In the genomic region with DNA sequence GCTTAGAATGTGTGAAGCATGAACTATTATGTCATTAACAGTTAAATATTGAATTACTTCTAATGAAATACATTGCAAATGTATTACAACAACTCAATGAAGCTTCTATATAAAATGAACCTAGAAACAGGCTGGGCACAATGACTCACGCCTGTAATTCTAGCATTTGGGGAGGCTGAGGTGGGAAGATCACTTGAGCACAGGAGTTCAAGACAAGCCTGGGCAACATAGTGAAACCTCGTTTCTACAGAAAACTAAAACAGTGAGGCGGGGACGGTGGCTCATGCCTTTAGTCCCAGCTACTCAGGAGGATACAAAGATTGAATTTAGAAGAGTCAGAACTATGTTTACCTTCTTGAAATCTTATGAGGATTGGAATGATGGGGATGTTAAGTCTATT, we compare ENCODE assay signal across 18 cellular contexts.
DNase-seq lines count a peak whose midpoint lies in the region; ATAC-seq, FAIRE-seq and TF ChIP-seq lines count a peak whose summit lies in the region.
"Had no signal": no experiment of that assay in that cellular context is flagged by ENCODE, and none has a peak within 500 bp of the region (broad histone marks: within the 10 kb centered on the region; RNA-seq: fewer than 3 reads in every experiment).

No MANE protein-coding gene starts in this region.

- peak; percentile 39 for DNase-seq in bronchial epithelial cell (ENCODE audit: low read depth)
- peak; percentile 28 to 56 for DNase-seq in foreskin keratinocyte
- DNase-seq in T-helper 9 cell: no peak
- DNase-seq in SKM-1 treated with dmso at 0.1 percent for 144 hours (lab: John Stamatoyannopoulos, UW; ENCODE audit: unreplicated experiment): no peak
- DNase-seq: 8988T; ACHN; BE2C; C1 segment of cervical spinal cord; CD4-positive, alpha-beta memory T cell; CD4-positive, CD25-positive, alpha-beta regulatory T cell; CD8-positive, alpha-beta memory T cell; COR-L47; DMS79 treated with DMSO at 0.1 percent for 48 hours; GF-D8 had no signal

- TF ChIP-seq CTCF in bronchial epithelial cell (IDR thresholded peaks at IDR 0.05; ENCODE audit: insufficient read depth, low read length, severe bottlenecking) (no peak), foreskin keratinocyte (conservative IDR thresholded peaks at IDR 0.05) (no peak)

- no peak for FAIRE-seq in bronchial epithelial cell (lab: Jason Lieb, UNC)
- FAIRE-seq: GM12891, GM19239 had no signal

- no peaks in the 10 kb centered on the region for H3K4me1 ChIP-seq in foreskin keratinocyte
- H3K4me1 ChIP-seq: BE2C, BLaER1 had no signal

- H3K27ac ChIP-seq in foreskin keratinocyte: no peak overlapping the region
- H3K27ac ChIP-seq: BLaER1 had no signal

- ATAC-seq in foreskin keratinocyte (peak; percentile 31), GM21825 (IDR thresholded peaks at IDR 0.05; ENCODE audit: unreplicated experiment) (no peak)

- no peak overlapping the region for H3K4me3 ChIP-seq in bronchial epithelial cell (ENCODE audit: low read depth, low read length)
- H3K4me3 ChIP-seq: BLaER1 had no signal

- H3K36me3 ChIP-seq in bronchial epithelial cell (ENCODE audit: control insufficient read depth, insufficient read depth, low read length): no peaks in the 10 kb centered on the region
- H3K36me3 ChIP-seq: BE2C, BLaER1 had no signal

- H3K27me3 ChIP-seq in bronchial epithelial cell (ENCODE audit: control insufficient read depth, insufficient read depth, low read length) (no peaks in the 10 kb centered on the region), foreskin keratinocyte (no peaks in the 10 kb centered on the region)
- H3K27me3 ChIP-seq: BE2C, BLaER1 had no signal

Comparison
In these comparisons a context has a peak if more than half of its experiments do, and no peak if none do; other contexts are left out.
1. DNase-seq: peak in bronchial epithelial cell (single experiment) and foreskin keratinocyte (2 of 2); none in T-helper 9 cell (single experiment) and SKM-1 treated with dmso at 0.1 percent for 144 hours (single experiment).